In the genomic region with DNA sequence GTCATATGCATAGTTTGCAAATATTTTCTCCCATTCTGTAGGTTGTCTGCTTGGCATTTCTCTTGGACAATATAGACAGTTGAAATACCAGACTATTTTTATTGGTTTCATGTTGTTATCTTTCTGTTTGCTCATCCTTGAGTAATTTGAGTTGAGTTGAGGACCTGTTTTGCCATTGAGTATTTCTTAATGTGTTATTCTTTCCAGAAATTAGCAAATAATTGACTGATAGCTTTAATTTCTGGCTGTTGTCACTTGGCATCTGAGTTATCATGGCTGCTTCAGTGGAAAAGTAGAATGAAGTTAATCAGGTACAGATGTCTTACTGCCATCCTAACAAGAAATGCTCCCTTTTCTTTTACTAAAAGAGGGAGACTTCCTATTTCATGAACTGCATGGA, we compare ENCODE assay signal across 1 cellular context.
TF ChIP-seq lines count a peak whose summit lies in the region.

No MANE protein-coding gene starts in this region.

TF ChIP-seq in HepG2, 621 proteins besides CTCF, POLR2A, EP300 and RAD21 (continued from another document):
- TF ChIP-seq, protein P1, sequence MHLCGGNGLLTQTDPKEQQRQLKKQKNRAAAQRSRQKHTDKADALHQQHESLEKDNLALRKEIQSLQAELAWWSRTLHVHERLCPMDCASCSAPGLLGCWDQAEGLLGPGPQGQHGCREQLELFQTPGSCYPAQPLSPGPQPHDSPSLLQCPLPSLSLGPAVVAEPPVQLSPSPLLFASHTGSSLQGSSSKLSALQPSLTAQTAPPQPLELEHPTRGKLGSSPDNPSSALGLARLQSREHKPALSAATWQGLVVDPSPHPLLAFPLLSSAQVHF (CRISPR knock-in tag; IDR thresholded peaks at IDR 0.05) = no peak
